ENCODE assay signal across 1 cellular context in genomic region chr14:43896044-43896443, GRCh38.
TF ChIP-seq lines count a peak whose summit lies in the region.

No MANE protein-coding gene starts in this region.

TF ChIP-seq in SK-N-SH, 30 proteins besides CTCF, POLR2A, EP300 and RAD21 (continued from another document):
- TF ChIP-seq YY1 (IDR thresholded peaks at IDR 0.05; ENCODE audit: low read depth) (no peak), GABPA (IDR thresholded peaks at IDR 0.05; ENCODE audit: low read depth) (no peak), MEF2A (IDR thresholded peaks at IDR 0.05; ENCODE audit: borderline replicate concordance, low read depth) (no peak), POLR2AphosphoS5 (IDR thresholded peaks at IDR 0.05; ENCODE audit: low read depth, low read length) (no peak), TEAD4 (IDR thresholded peaks at IDR 0.05; ENCODE audit: borderline replicate concordance, insufficient read depth) (no peak), TCF12 (IDR thresholded peaks at IDR 0.05) (no peak)
